In genomic region chr16:69865701-69866100, GRCh38 we compare ENCODE assay signal across 1 cellular context.
TF ChIP-seq lines count a peak whose summit lies in the region.

No MANE protein-coding gene starts in this region.

TF ChIP-seq in K562, 482 proteins besides CTCF, POLR2A, EP300 and RAD21 (continued from another document and continues in another):
- TF ChIP-seq ZMIZ1 (IDR thresholded peaks at IDR 0.05; ENCODE audit: low read depth in 2 of 2, low read length in 2 of 2) (no peak), PHF8 (IDR thresholded peaks at IDR 0.05; ENCODE audit: borderline replicate concordance, low read length) (no peak), ZNF124 (CRISPR knock-in tag; IDR thresholded peaks at IDR 0.05) (no peak), POLR2G (IDR thresholded peaks at IDR 0.05; ENCODE audit: low read depth, low read length) (no peak), NFIC (IDR thresholded peaks at IDR 0.05) (no peak; the same call in 1 of the 2 replicates), TEAD4 (IDR thresholded peaks at IDR 0.05; ENCODE audit: low read length) (peak; percentile 93), TEAD4 (CRISPR knock-in tag; IDR thresholded peaks at IDR 0.05; ENCODE audit: borderline replicate concordance) (no peak), ZNF740 (CRISPR knock-in tag; IDR thresholded peaks at IDR 0.05) (no peak), ZNF740 (tag; IDR thresholded peaks at IDR 0.05) (no peak), MCM2 (IDR thresholded peaks at IDR 0.05; ENCODE audit: low read depth) (no peak), ESRRA (IDR thresholded peaks at IDR 0.05; ENCODE audit: borderline replicate concordance, low read depth) (peak; percentile 96), HCFC1 (IDR thresholded peaks at IDR 0.05; ENCODE audit: low read depth, low read length) (no peak), MYBL2 (IDR thresholded peaks at IDR 0.05; ENCODE audit: low read depth) (peak; percentile 79), MYBL2 (CRISPR knock-in tag; IDR thresholded peaks at IDR 0.05; ENCODE audit: borderline replicate concordance) (no peak), XRCC5 (IDR thresholded peaks at IDR 0.05; ENCODE audit: low read depth, low read length) (no peak), NFXL1 (CRISPR knock-in tag; IDR thresholded peaks at IDR 0.05) (no peak), ZNF134 (CRISPR knock-in tag; conservative IDR thresholded peaks at IDR 0.05) (no peak), NR2C2 (CRISPR knock-in tag; IDR thresholded peaks at IDR 0.05) (no peak), NR2C2 (tag; IDR thresholded peaks at IDR 0.05) (no peak), SFPQ (IDR thresholded peaks at IDR 0.05; ENCODE audit: low read depth, low read length) (no peak), SMAD1 (IDR thresholded peaks at IDR 0.05; ENCODE audit: low read depth, low read length, partially characterized antibody) (no peak), PYGO2 (tag; IDR thresholded peaks at IDR 0.05) (no peak), E2F3 (CRISPR knock-in tag; IDR thresholded peaks at IDR 0.05) (no peak), ZNF778 (CRISPR knock-in tag; IDR thresholded peaks at IDR 0.05) (no peak), RBM17 (IDR thresholded peaks at IDR 0.05; ENCODE audit: borderline replicate concordance, low read depth, low read length) (no peak), GABPB1 (CRISPR knock-in tag; IDR thresholded peaks at IDR 0.05) (no peak), ZNF830 (CRISPR knock-in tag; IDR thresholded peaks at IDR 0.05) (no peak), HES1 (IDR thresholded peaks at IDR 0.05; ENCODE audit: low read depth) (peak; percentile 82), ZNF780A (CRISPR knock-in tag; IDR thresholded peaks at IDR 0.05) (no peak), LARP7 (IDR thresholded peaks at IDR 0.05) (no peak), ZNF75A (CRISPR knock-in tag; IDR thresholded peaks at IDR 0.05) (no peak), MNT (conservative IDR thresholded peaks at IDR 0.05) (peak in 1 of 2 experiments; percentile 45; a peak in 2 of 4 replicates), POLR2H (tag; IDR thresholded peaks at IDR 0.05; ENCODE audit: low read depth) (no peak), CBFB (CRISPR knock-in tag; IDR thresholded peaks at IDR 0.05) (0 out of 2 replicates have a peak, but pooled peaks have one; percentile 17), PTTG1 (tag; IDR thresholded peaks at IDR 0.05; ENCODE audit: low read depth) (no peak), FOXJ2 (tag; IDR thresholded peaks at IDR 0.05) (no peak), TFAM (CRISPR knock-in tag; conservative IDR thresholded peaks at IDR 0.05) (no peak), HDAC6 (IDR thresholded peaks at IDR 0.05; ENCODE audit: low read depth, low read length) (no peak), NR1H2 (CRISPR knock-in tag; IDR thresholded peaks at IDR 0.05) (no peak), ZNF175 (CRISPR knock-in tag; IDR thresholded peaks at IDR 0.05; ENCODE audit: low read depth) (no peak), FOXK2 (conservative IDR thresholded peaks at IDR 0.05 in 1 of 2, IDR thresholded peaks at IDR 0.05 in 1 of 2; ENCODE audit: low read depth in 2 of 2) (no peak), NR0B1 (IDR thresholded peaks at IDR 0.05; ENCODE audit: partially characterized antibody) (no peak), PURB (CRISPR knock-in tag; IDR thresholded peaks at IDR 0.05; ENCODE audit: low read depth) (no peak), NR2F6 (CRISPR knock-in tag; IDR thresholded peaks at IDR 0.05) (no peak), PBX2 (CRISPR knock-in tag; IDR thresholded peaks at IDR 0.05; ENCODE audit: low read depth) (no peak), PBX2 (tag; conservative IDR thresholded peaks at IDR 0.05; ENCODE audit: low read depth) (0 out of 2 replicates have a peak, but pooled peaks have one; percentile 11), BRCA1 (IDR thresholded peaks at IDR 0.05) (no peak), BRCA1 (CRISPR knock-in tag; IDR thresholded peaks at IDR 0.05) (no peak), E2F4 (CRISPR knock-in tag; IDR thresholded peaks at IDR 0.05; ENCODE audit: low read depth) (no peak), ZNF583 (CRISPR knock-in tag; IDR thresholded peaks at IDR 0.05) (no peak), ZBTB43 (CRISPR knock-in tag; IDR thresholded peaks at IDR 0.05) (no peak), MEIS2 (IDR thresholded peaks at IDR 0.05; ENCODE audit: partially characterized antibody) (peak; percentile 57)
